Comparison of ENCODE assay signal across 8 cellular contexts in the genomic region with DNA sequence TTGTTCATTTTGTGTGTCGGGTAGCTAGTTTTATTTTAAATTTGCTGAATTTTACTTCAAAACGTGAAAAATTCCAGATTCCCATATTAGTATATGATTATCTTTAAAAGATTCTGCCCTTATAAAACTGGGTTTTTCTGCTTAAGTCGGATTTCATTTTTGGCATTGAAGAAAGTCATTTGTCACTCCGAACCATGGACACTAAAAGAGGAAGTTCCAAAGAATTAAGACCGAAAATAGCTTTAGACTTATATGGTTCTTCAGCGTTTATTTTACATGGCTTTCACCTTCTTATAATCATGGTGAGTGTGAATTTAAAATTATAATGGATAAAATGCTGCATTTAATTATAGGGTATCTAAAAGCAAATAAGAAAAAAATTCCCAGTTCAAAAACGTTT. TPM values are rescaled to one million over a fixed set of nuclear protein-coding genes. Genes with fewer than 3 reads are reported as not detected.
A peak's percentile ranks its signal among the peaks of the same experiment; 100 is the strongest.
DNase-seq lines count a peak whose midpoint lies in the region; ATAC-seq, FAIRE-seq and TF ChIP-seq lines count a peak whose summit lies in the region.

No MANE protein-coding gene starts in this region.

- H3K4me2 ChIP-seq in HepG2 (ENCODE audit: low read depth, low read length) = peak overlapping the region; percentile 74

- H3K27ac Mint-ChIP-seq in stimulated activated naive CD8-positive, alpha-beta T cell treated with anti-CD3 and anti-CD28 coated beads, Interleukin-15, Interleukin-2, amounts not matched to agents 100 ng/mL and 50 ng/mL, for 24 hours = peak overlapping the region; percentile 98

- ATAC-seq in stimulated activated naive CD8-positive, alpha-beta T cell treated with anti-CD3 and anti-CD28 coated beads, Interleukin-15, Interleukin-2, amounts not matched to agents 100 U/mL and 50 U/mL, for 24 hours = no peak
- no peak for ATAC-seq in HepG2
- ATAC-seq in upper lobe of right lung = no peak
- no peak for ATAC-seq in HG03196 (IDR thresholded peaks at IDR 0.05; ENCODE audit: unreplicated experiment)
- no peak for ATAC-seq in GM19452 (IDR thresholded peaks at IDR 0.05; ENCODE audit: unreplicated experiment)

- FAIRE-seq in HepG2 (lab: Jason Lieb, UNC) = no peak

- TF ChIP-seq POLR2A in adrenal gland (IDR thresholded peaks at IDR 0.05) = no peak
- TF ChIP-seq POLR2A in HepG2 (IDR thresholded peaks at IDR 0.05; ENCODE audit: insufficient read depth in 1 of 2, low read depth in 2 of 2, low read length in 2 of 2) = no peak

- H3K4me1 ChIP-seq in adrenal gland (replicated peaks in 1 of 2) = peaks cover 15 to 34% of the 10 kb centered on the region in 2 donors
- peaks cover 37% of the 10 kb centered on the region for H3K4me1 ChIP-seq in HepG2 (ENCODE audit: insufficient read depth, low read length)
- peaks cover 27% of the 10 kb centered on the region for H3K4me1 ChIP-seq in upper lobe of right lung

- no peak for TF ChIP-seq RAD21 in HepG2 (CRISPR knock-in tag; IDR thresholded peaks at IDR 0.05)

- intact Hi-C loops in adrenal gland (cut with DNase I) = no loop called here
- intact Hi-C loops in HepG2 (cut with micrococcal nuclease; ENCODE audit: unreplicated experiment) = loop anchor here (2.0 kb wide), 1 partner anchor 38 kb away; no protein-coding TSS in a partner anchor
- intact Hi-C loops in upper lobe of right lung (cut with DNase I) = no loop called here

- BruUV-seq in HepG2 (replicated peaks; lab: Mats Ljungman, UMichigan) = no TSS peak

- WGBS in adrenal gland, 4 donors = 0 to 2% (median 1%) methylated on average over 7 of the region's 7 CpGs
- under 1% methylated on average over 7 of the region's 7 CpGs for WGBS in HepG2 (ENCODE audit: low lambda C conversion rate)

- H3K27me3 Mint-ChIP-seq in stimulated activated naive CD8-positive, alpha-beta T cell treated with anti-CD3 and anti-CD28 coated beads, Interleukin-15, Interleukin-2, amounts not matched to agents 100 ng/mL and 50 ng/mL, for 24 hours = no peaks in the 10 kb centered on the region

- POLR2A ChIA-PET in HepG2 (lab: Yijun Ruan, JAX) = interaction anchor here (1.3 to 2.2 kb wide), 3 partner anchors 31 to 92 kb away, joined by 5 to 19 read pairs (median 14); partner anchors contain the start of genes CGGBP1 and ZNF654

- no peak overlapping the region for H2AFZ ChIP-seq in HepG2 (ENCODE audit: low read length)

- no peaks in the 10 kb centered on the region for H3K9me3 Mint-ChIP-seq in stimulated activated naive CD8-positive, alpha-beta T cell treated with anti-CD3 and anti-CD28 coated beads, Interleukin-15, Interleukin-2, amounts not matched to agents 100 ng/mL and 50 ng/mL, for 24 hours

- peak overlapping the region; percentile 90 for H3K9ac ChIP-seq in HepG2 (ENCODE audit: insufficient read depth, low read depth, low read length)

- H3K4me3 ChIP-seq in adrenal gland = peak overlapping the region in 2 of 4 donors; percentile 73 to 98
- peak overlapping the region; percentile 72 to 96 (median 88) for H3K4me3 ChIP-seq in HepG2 (replicated peaks in 1 of 3; ENCODE audit: insufficient read depth in 1 of 3, low read depth in 2 of 3, low read length in 3 of 3)
- H3K4me3 ChIP-seq in upper lobe of right lung = peak overlapping the region; percentile 80

- TF ChIP-seq EP300 in HepG2 (IDR thresholded peaks at IDR 0.05; ENCODE audit: low read depth in 2 of 2, low read length in 2 of 2) (no peak), HepG2 (CRISPR knock-in tag; IDR thresholded peaks at IDR 0.05; ENCODE audit: borderline replicate concordance) (no peak)

- no peaks in the 10 kb centered on the region for H3K9me3 ChIP-seq in adrenal gland (replicated peaks in 1 of 3)
- H3K9me3 ChIP-seq in HepG2 (ENCODE audit: low read length) = no peaks in the 10 kb centered on the region
- H3K9me3 ChIP-seq in upper lobe of right lung = no peaks in the 10 kb centered on the region

- DNase-seq in stimulated activated naive CD8-positive, alpha-beta T cell treated with anti-CD3 and anti-CD28 coated beads, Interleukin-15, Interleukin-2, amounts not matched to agents 100 U/mL and 50 U/mL, for 24 hours = no peak
- DNase-seq in adrenal gland (no peak), HepG2 (ENCODE audit: low spot score) (no peak), upper lobe of right lung (no peak), GM10266 (ENCODE audit: extremely low spot score) (no peak)

- in situ Hi-C loops in HepG2 (cut with HindIII; ENCODE audit: extremely low pct_ligation_motif_present, low pct_unique_long_range_greater_than_20kb) = loop anchor here (5.0 kb wide), 1 partner anchor 93 kb away; the partner anchor contains the start of genes CGGBP1 and ZNF654

- no peaks in the 10 kb centered on the region for H3K27me3 ChIP-seq in adrenal gland
- no peaks in the 10 kb centered on the region; a peak in 1 of 5 replicates for H3K27me3 ChIP-seq in HepG2 (ENCODE audit: control insufficient read depth in 1 of 2, insufficient read depth in 2 of 2, low read length in 2 of 2)
- no peaks in the 10 kb centered on the region for H3K27me3 ChIP-seq in upper lobe of right lung

- H3K4me3 Mint-ChIP-seq in stimulated activated naive CD8-positive, alpha-beta T cell treated with anti-CD3 and anti-CD28 coated beads, Interleukin-15, Interleukin-2, amounts not matched to agents 100 ng/mL and 50 ng/mL, for 24 hours = peak overlapping the region; percentile 98

- peaks cover 43% of the 10 kb centered on the region for H3K4me1 Mint-ChIP-seq in stimulated activated naive CD8-positive, alpha-beta T cell treated with anti-CD3 and anti-CD28 coated beads, Interleukin-15, Interleukin-2, amounts not matched to agents 100 ng/mL and 50 ng/mL, for 24 hours (ENCODE audit: low read depth)

- peaks cover 19% of the 10 kb centered on the region for H3K36me3 Mint-ChIP-seq in stimulated activated naive CD8-positive, alpha-beta T cell treated with anti-CD3 and anti-CD28 coated beads, Interleukin-15, Interleukin-2, amounts not matched to agents 100 ng/mL and 50 ng/mL, for 24 hours (ENCODE audit: low read depth)

- H3K36me3 ChIP-seq in adrenal gland (replicated peaks in 1 of 2) = peaks cover 0 to 25% of the 10 kb centered on the region in 2 donors
- peaks cover 0 to 13% of the 10 kb centered on the region in 2 experiments; a peak in 2 of 5 replicates for H3K36me3 ChIP-seq in HepG2 (replicated peaks in 1 of 2; ENCODE audit: control insufficient read depth in 1 of 2, insufficient read depth in 2 of 2, low read length in 2 of 2)
- H3K36me3 ChIP-seq in upper lobe of right lung = peaks cover 27% of the 10 kb centered on the region

- CTCF ChIA-PET in HepG2 (lab: Yijun Ruan, JAX; ENCODE audit: low intra/inter-chr PET ratio, low total read pairs) = no interaction called here

- TF ChIP-seq CTCF in adrenal gland (IDR thresholded peaks at IDR 0.05) = no peak
- no peak for TF ChIP-seq CTCF in HepG2 (CRISPR knock-in tag; IDR thresholded peaks at IDR 0.05)
- no peak for TF ChIP-seq CTCF in upper lobe of right lung (IDR thresholded peaks at IDR 0.05)
- TF ChIP-seq CTCF in GM10266 (IDR thresholded peaks at IDR 0.05; ENCODE audit: control insufficient read depth, insufficient read depth, low read depth, missing control alignments) = no peak

- peaks cover 37% of the 10 kb centered on the region for H3K79me2 ChIP-seq in HepG2 (ENCODE audit: insufficient read depth, low read length)

- no peaks in the 10 kb centered on the region; the same call in 1 of the 2 replicates for H4K20me1 ChIP-seq in HepG2 (ENCODE audit: insufficient read depth, low read length)

- H3K27ac ChIP-seq in adrenal gland = peak overlapping the region in 3 of 5 donors; percentile 92 to 96 (median 96)
- H3K27ac ChIP-seq in HepG2 (ENCODE audit: extremely low read length, insufficient read depth, low read length) = peak overlapping the region; percentile 98
- H3K27ac ChIP-seq in upper lobe of right lung = peak overlapping the region; percentile 93

TF ChIP-seq in HepG2, 621 proteins besides CTCF, POLR2A, EP300 and RAD21:
- TF ChIP-seq ZSCAN20 (CRISPR knock-in tag; IDR thresholded peaks at IDR 0.05; ENCODE audit: borderline replicate concordance) = no peak
- no peak for TF ChIP-seq RFXAP (CRISPR knock-in tag; IDR thresholded peaks at IDR 0.05; ENCODE audit: borderline replicate concordance)
- no peak for TF ChIP-seq SMAD3 (CRISPR knock-in tag; IDR thresholded peaks at IDR 0.05)
- TF ChIP-seq NFE2L1 (CRISPR knock-in tag; IDR thresholded peaks at IDR 0.05; ENCODE audit: borderline replicate concordance) = no peak

RNA-seq across cellular contexts. Expression of gene C3orf38, which starts 1.0 kb away (rescaled TPM):
- total RNA-seq in adrenal gland (10 to 100 TPM in 7 of 8 donors, 1 to 10 TPM in 1; 7.7 to 25.4 (median 19.9) TPM), HepG2 (2016; rRNA removed; fragmentation: Illumina TruSeq; extraction: Trizol) (17.5 and 27.1 TPM in 2 replicates), upper lobe of right lung (18.1 TPM)
- polyA plus RNA-seq in adrenal gland (10 to 100 TPM in 1 of 3 donors, 1 to 10 TPM in 2; 4.3 to 26.1 (median 6.3) TPM), HepG2 (2011; rRNA removed) (4.8 and 6.0 TPM in 2 replicates)
- 5.8 and 6.7 TPM in 2 replicates for total RNA-seq in HepG2 (2016; cell fraction: cytosol; rRNA removed; fragmentation: Illumina TruSeq; extraction: Trizol; ENCODE audit: low read depth)
- 17.3 and 27.8 TPM in 2 replicates for total RNA-seq in HepG2 (2016; cell fraction: insoluble cytoplasmic fraction; rRNA removed; fragmentation: Illumina TruSeq; extraction: Trizol)
- total RNA-seq in HepG2 (2016; cell fraction: membrane; rRNA removed; fragmentation: Illumina TruSeq; extraction: Trizol) = 15.9 and 17.8 TPM in 2 replicates
- total RNA-seq in HepG2 (2016; cell fraction: nucleus; rRNA removed; fragmentation: Illumina TruSeq; extraction: Trizol) = 15.2 and 16.7 TPM in 2 replicates
- 2.4 and 3.7 TPM in 2 replicates for polyA plus RNA-seq in HepG2 (2011; cell fraction: cytosol; rRNA removed)
- 2.1 and 2.8 TPM in 2 replicates for polyA plus RNA-seq in HepG2 (2011; cell fraction: nucleus; rRNA removed)
- polyA plus RNA-seq in HepG2 (2012) = 6.0 and 8.6 TPM in 2 replicates
- 2.4 and 2.5 TPM in 2 replicates for polyA plus RNA-seq in HepG2 (2016; cell fraction: cytosol; fragmentation: Illumina TruSeq; extraction: Trizol; ENCODE audit: low read depth)
- 20.7 and 23.0 TPM in 2 replicates for polyA plus RNA-seq in HepG2 (2016; cell fraction: insoluble cytoplasmic fraction; fragmentation: Illumina TruSeq; extraction: Trizol; ENCODE audit: low read depth)
- 6.5 and 6.9 TPM in 2 replicates for polyA plus RNA-seq in HepG2 (2016; cell fraction: membrane; fragmentation: Illumina TruSeq; extraction: Trizol; ENCODE audit: low read depth)
- polyA plus RNA-seq in HepG2 (2016; cell fraction: nucleus; fragmentation: Illumina TruSeq; extraction: Trizol; ENCODE audit: insufficient read depth, low read depth) = 13.6 and 16.4 TPM in 2 replicates
- 6.3 and 9.7 TPM in 2 replicates for polyA minus RNA-seq in HepG2 (2011; rRNA and poly(A)+ RNA removed; ENCODE audit: low replicate concordance)
- 11.0 and 13.6 TPM in 2 replicates for polyA minus RNA-seq in HepG2 (2011; cell fraction: cytosol; rRNA and poly(A)+ RNA removed)
- 19.3 and 30.7 TPM in 2 replicates for polyA minus RNA-seq in HepG2 (2011; cell fraction: nucleus; rRNA and poly(A)+ RNA removed)
